In genomic region chr4:74109116-74109791, GRCh38 we compare ENCODE assay signal across 9 cellular contexts. TPM values are rescaled to one million over a fixed set of nuclear protein-coding genes. Genes with fewer than 3 reads are reported as not detected.
A peak's percentile ranks its signal among the peaks of the same experiment; 100 is the strongest.
DNase-seq lines count a peak whose midpoint lies in the region; TF ChIP-seq lines count a peak whose summit lies in the region.
"Had no signal": no experiment of that assay in that cellular context is flagged by ENCODE, and none has a peak within 500 bp of the region (broad histone marks: within the 10 kb centered on the region; RNA-seq: fewer than 3 reads in every experiment).

No MANE protein-coding gene starts in this region.

- peak overlapping the region; percentile 83 to 98 (median 95) for H3K27ac Mint-ChIP-seq in CD14-positive monocyte
- H3K27ac Mint-ChIP-seq in neural progenitor cell: no peak overlapping the region
- H3K27ac Mint-ChIP-seq in activated naive CD8-positive, alpha-beta T cell treated with anti-CD3 and anti-CD28 coated beads for 36 hours: no peak overlapping the region
- H3K27ac Mint-ChIP-seq: dendritic cell treated with granulocyte-macrophage colony-stimulating factor and Interleukin-4, amounts not matched to agents 40 ng/mL and 50 ng/mL, for 4 days had no signal

- H3K4me1 Mint-ChIP-seq in CD14-positive monocyte (peaks cover 33% of the 10 kb centered on the region), neural progenitor cell (peaks cover 32% of the 10 kb centered on the region)
- no peaks in the 10 kb centered on the region for H3K4me1 Mint-ChIP-seq in activated naive CD8-positive, alpha-beta T cell treated with anti-CD3 and anti-CD28 coated beads for 36 hours

- H3K27ac ChIP-seq in PC-9: peak overlapping the region; percentile 90
- H3K27ac ChIP-seq in esophagus muscularis mucosa (replicated peaks in 1 of 4): peak overlapping the region; percentile 32 to 57 (median 46)
- H3K27ac ChIP-seq in neural progenitor cell: no peak overlapping the region

- H2AFZ ChIP-seq in PC-9 (no peak overlapping the region), neural progenitor cell (replicated peaks) (no peak overlapping the region)

- peak; percentile 74 for DNase-seq in CD14-positive monocyte (ENCODE audit: low spot score)
- DNase-seq in PC-9: peak; percentile 71 to 87
- DNase-seq in esophagus muscularis mucosa (ENCODE audit: extremely low spot score): no peak
- peak; percentile 28 for DNase-seq in neural progenitor cell (ENCODE audit: low spot score)
- no peak for DNase-seq in activated naive CD8-positive, alpha-beta T cell treated with anti-CD3 and anti-CD28 coated beads for 36 hours
- no peak for DNase-seq in GM20000 (ENCODE audit: low spot score)
- DNase-seq in stimulated activated CD4-positive, alpha-beta T cell treated with anti-CD3 and anti-CD28 coated beads, Interleukin-2, amount 100 ng/mL, for 24 hours: no peak
- DNase-seq in T-helper 9 cell: no peak

- H3K9me3 Mint-ChIP-seq in CD14-positive monocyte (no peaks in the 10 kb centered on the region), neural progenitor cell (no peaks in the 10 kb centered on the region)
- no peaks in the 10 kb centered on the region for H3K9me3 Mint-ChIP-seq in activated naive CD8-positive, alpha-beta T cell treated with anti-CD3 and anti-CD28 coated beads for 36 hours
- H3K9me3 Mint-ChIP-seq: dendritic cell treated with granulocyte-macrophage colony-stimulating factor and Interleukin-4, amounts not matched to agents 40 ng/mL and 50 ng/mL, for 4 days had no signal

- H3K4me1 ChIP-seq in PC-9 (replicated peaks; ENCODE audit: insufficient read depth): peaks cover 32% of the 10 kb centered on the region
- peaks cover 16 to 29% (median 22%) of the 10 kb centered on the region in 4 donors for H3K4me1 ChIP-seq in esophagus muscularis mucosa
- H3K4me1 ChIP-seq in neural progenitor cell: no peaks in the 10 kb centered on the region

- no peak for TF ChIP-seq CTCF in CD14-positive monocyte (IDR thresholded peaks at IDR 0.05)
- no peak for TF ChIP-seq CTCF in PC-9 (conservative IDR thresholded peaks at IDR 0.05)
- TF ChIP-seq CTCF in esophagus muscularis mucosa (IDR thresholded peaks at IDR 0.05): no peak
- TF ChIP-seq CTCF in neural progenitor cell (IDR thresholded peaks at IDR 0.05): no peak
- TF ChIP-seq CTCF in GM20000 (IDR thresholded peaks at IDR 0.05; ENCODE audit: extremely low read depth, missing control alignments): no peak

- no peak for TF ChIP-seq EP300 in esophagus muscularis mucosa (IDR thresholded peaks at IDR 0.05)

- POLR2A ChIA-PET in PC-9 (lab: Charles Lee; ENCODE audit: unreplicated experiment): interaction anchor here (0.6 to 0.7 kb wide), 2 partner anchors 11 to 57 kb away, joined by 4 to 5 read pairs; no protein-coding TSS in a partner anchor

- intact Hi-C loops in CD14-positive monocyte (cut with micrococcal nuclease) (no loop called here), PC-9 (cut with micrococcal nuclease; ENCODE audit: unreplicated experiment) (loop anchor here (5.0 kb wide), 1 partner anchor 382 kb away; no protein-coding TSS in a partner anchor), esophagus muscularis mucosa (cut with DNase I) (no loop called here)

- no peaks in the 10 kb centered on the region for H3K9me2 ChIP-seq in PC-9 (ENCODE audit: insufficient read depth)

- H3K27me3 ChIP-seq in PC-9 (ENCODE audit: insufficient read depth, low read depth): no peaks in the 10 kb centered on the region
- H3K27me3 ChIP-seq in esophagus muscularis mucosa: no peaks in the 10 kb centered on the region
- H3K27me3 ChIP-seq in neural progenitor cell: no peaks in the 10 kb centered on the region

- WGBS in esophagus muscularis mucosa: 34% methylated on average over 3 of the region's 3 CpGs

- no peak for TF ChIP-seq POLR2A in esophagus muscularis mucosa (IDR thresholded peaks at IDR 0.05; ENCODE audit: low read depth)

- H3K79me2 ChIP-seq in PC-9 (ENCODE audit: low read depth) (no peaks in the 10 kb centered on the region), neural progenitor cell (ENCODE audit: low read depth) (no peaks in the 10 kb centered on the region)

- H3K27me3 Mint-ChIP-seq in CD14-positive monocyte (ENCODE audit: low read depth in 3 of 3) (peaks cover 0 to 2% (median 0%) of the 10 kb centered on the region in 3 donors), neural progenitor cell (ENCODE audit: insufficient read depth, low read depth) (peaks cover 2% of the 10 kb centered on the region)
- peaks cover 6% of the 10 kb centered on the region for H3K27me3 Mint-ChIP-seq in activated naive CD8-positive, alpha-beta T cell treated with anti-CD3 and anti-CD28 coated beads for 36 hours
- H3K27me3 Mint-ChIP-seq: dendritic cell treated with granulocyte-macrophage colony-stimulating factor and Interleukin-4, amounts not matched to agents 40 ng/mL and 50 ng/mL, for 4 days had no signal

- no peak overlapping the region for H3K9ac ChIP-seq in neural progenitor cell

- TSS peak; percentile 26 for BruUV-seq in PC-9 (replicated peaks; lab: Mats Ljungman, UMichigan)

- H3F3A ChIP-seq in PC-9 (ENCODE audit: insufficient read depth, low read depth) (peaks cover 28% of the 10 kb centered on the region), neural progenitor cell (ENCODE audit: low read depth) (no peaks in the 10 kb centered on the region)

- H3K9me3 ChIP-seq in PC-9 (ENCODE audit: insufficient read depth, low read depth) (no peaks in the 10 kb centered on the region), esophagus muscularis mucosa (no peaks in the 10 kb centered on the region), neural progenitor cell (ENCODE audit: low read depth) (no peaks in the 10 kb centered on the region)

- H3K36me3 Mint-ChIP-seq in CD14-positive monocyte (no peaks in the 10 kb centered on the region), neural progenitor cell (no peaks in the 10 kb centered on the region)
- H3K36me3 Mint-ChIP-seq in activated naive CD8-positive, alpha-beta T cell treated with anti-CD3 and anti-CD28 coated beads for 36 hours: no peaks in the 10 kb centered on the region

- no peaks in the 10 kb centered on the region for H3K36me3 ChIP-seq in PC-9 (ENCODE audit: low read depth)
- no peaks in the 10 kb centered on the region for H3K36me3 ChIP-seq in esophagus muscularis mucosa
- H3K36me3 ChIP-seq in neural progenitor cell: no peaks in the 10 kb centered on the region

- peak overlapping the region; percentile 29 for H3K4me2 ChIP-seq in PC-9
- H3K4me2 ChIP-seq in neural progenitor cell: no peak overlapping the region

- H3K4me3 Mint-ChIP-seq in CD14-positive monocyte (no peak overlapping the region), neural progenitor cell (no peak overlapping the region)
- H3K4me3 Mint-ChIP-seq in activated naive CD8-positive, alpha-beta T cell treated with anti-CD3 and anti-CD28 coated beads for 36 hours: no peak overlapping the region
- H3K4me3 Mint-ChIP-seq: dendritic cell treated with granulocyte-macrophage colony-stimulating factor and Interleukin-4, amounts not matched to agents 40 ng/mL and 50 ng/mL, for 4 days had no signal

- H4K20me1 ChIP-seq in PC-9 (ENCODE audit: insufficient read depth) (no peaks in the 10 kb centered on the region), neural progenitor cell (ENCODE audit: low read depth) (no peaks in the 10 kb centered on the region)

- no peak overlapping the region for H3K4me3 ChIP-seq in PC-9
- no peak overlapping the region for H3K4me3 ChIP-seq in esophagus muscularis mucosa
- H3K4me3 ChIP-seq in neural progenitor cell: no peak overlapping the region

- CTCF ChIA-PET in PC-9 (lab: Charles Lee): no interaction called here

RNA-seq across cellular contexts. Expression of gene CXCL2, which starts 10.3 kb away (rescaled TPM):
- polyA plus RNA-seq in CD14-positive monocyte: 10 to 100 TPM; 13.9 to 18.5 TPM
- total RNA-seq in PC-9 (2021) (1.6 and 1.7 TPM in 2 replicates), esophagus muscularis mucosa (10 to 100 TPM; 15.0 to 29.3 (median 15.7) TPM), neural progenitor cell (ENCODE audit: low replicate concordance) (0.15 TPM in 1 of 2 replicates, not detected in the other)
- total RNA-seq in activated naive CD8-positive, alpha-beta T cell treated with anti-CD3 and anti-CD28 coated beads for 36 hours: not detected

RNA-seq across cellular contexts. Expression of gene MTHFD2L, which starts 48.7 kb away (rescaled TPM):
- 1 to 10 TPM; 4.8 to 7.0 TPM for polyA plus RNA-seq in CD14-positive monocyte
- total RNA-seq in PC-9 (2021): 8.2 and 8.9 TPM in 2 replicates
- total RNA-seq in esophagus muscularis mucosa: 10 to 100 TPM; 10.2 to 23.7 (median 19.2) TPM
- 10.7 and 22.1 TPM in 2 replicates for total RNA-seq in neural progenitor cell (ENCODE audit: low replicate concordance)
- 1 to 10 TPM; 8.2 to 8.3 TPM for total RNA-seq in activated naive CD8-positive, alpha-beta T cell treated with anti-CD3 and anti-CD28 coated beads for 36 hours

Comparison
In these comparisons a context has a peak if more than half of its experiments do, and no peak if none do; other contexts are left out.
1. DNase-seq: peak in CD14-positive monocyte (single experiment), PC-9 (2 of 2) and neural progenitor cell (single experiment); none in esophagus muscularis mucosa (single experiment), activated naive CD8-positive, alpha-beta T cell treated with anti-CD3 and anti-CD28 coated beads for 36 hours (single experiment), GM20000 (single experiment), stimulated activated CD4-positive, alpha-beta T cell treated with anti-CD3 and anti-CD28 coated beads, Interleukin-2, amount 100 ng/mL, for 24 hours (0 of 2) and T-helper 9 cell (single experiment).
2. H3K27ac Mint-ChIP-seq: peak in CD14-positive monocyte (7 of 7); none in neural progenitor cell (single experiment) and activated naive CD8-positive, alpha-beta T cell treated with anti-CD3 and anti-CD28 coated beads for 36 hours (single experiment).